29 cellular contexts compared by ENCODE assay signal in genomic region chr4:88146891-88147290, GRCh38.
"Had no signal": no experiment of that assay in that cellular context is flagged by ENCODE, and none has a peak within 500 bp of the region (broad histone marks: within the 10 kb centered on the region; RNA-seq: fewer than 3 reads in every experiment).

No MANE protein-coding gene starts in this region.

- H3K36me3 ChIP-seq: brain microvascular endothelial cell, SJCRH30, WERI-Rb-1 had no signal

- H3K27me3 ChIP-seq: brain microvascular endothelial cell had no signal

- H3K4me3 ChIP-seq: SJCRH30, SK-N-MC had no signal

- H3K9me3 ChIP-seq: SJCRH30 had no signal

- H3K4me1 ChIP-seq: SJCRH30 had no signal

- DNase-seq: activated CD4-positive, alpha-beta T cell treated with anti-CD3 and anti-CD28 coated beads, Interleukin-2, amount 10 ng/mL, durations not matched to agents 24 days and 14 days; activated CD4-positive, alpha-beta T cell treated with anti-CD3 and anti-CD28 coated beads, Interleukin-2, amount 50 U/mL, for 4 hours; activated CD8-positive, alpha-beta T cell treated with anti-CD3 and anti-CD28 coated beads for 36 hours; activated effector memory CD4-positive, alpha-beta T cell treated with anti-CD3 and anti-CD28 coated beads, Interleukin-2, amount 50 U/mL, for 16 hours; activated naive CD4-positive, alpha-beta T cell; activated naive CD4-positive, alpha-beta T cell treated with anti-CD3 and anti-CD28 coated beads, Interleukin-2, amount 50 U/mL, for 16 hours; activated naive CD8-positive, alpha-beta T cell treated with anti-CD3 and anti-CD28 coated beads for 36 hours; activated T-cell treated with anti-CD3 and anti-CD28 coated beads, Interleukin-2, amount 50 U/mL, for 1 hour; activated T-cell treated with anti-CD3 and anti-CD28 coated beads, Interleukin-2, amount 50 U/mL, for 72 hours; amniotic stem cell; aorta; brain microvascular endothelial cell; central memory CD4-positive, alpha-beta T cell; MM.1S; MV-4-11; NCI-H1092; NCI-H1436 treated with DMSO at 0.1 percent for 48 hours; NCI-H1694 treated with DMSO at 0.1 percent for 48 hours; NCI-H2029; NCI-H510A; NCI-H526; NCI-H748 treated with DMSO at 0.1 percent for 48 hours; NK-92 treated with Interleukin-12 subunit alpha and Interleukin-12 subunit beta, amount 100 ng/mL, for 24 hours; SHP77; SJCRH30; T1000; WERI-Rb-1 had no signal

- H3K27ac ChIP-seq: brain microvascular endothelial cell, SJCRH30, SK-N-MC, WERI-Rb-1 had no signal

- ATAC-seq: activated CD8-positive, alpha-beta T cell treated with anti-CD3 and anti-CD28 coated beads for 36 hours; activated T-cell treated with anti-CD3 and anti-CD28 coated beads, Interleukin-2, amount 50 U/mL, for 72 hours; activated T-helper 17 cell treated with anti-CD3 and anti-CD28 coated beads, Interleukin-2, amount 50 U/mL, for 72 hours had no signal
